ENCODE assay signal across 16 cellular contexts in genomic region chr11:26623076-26623666, GRCh38. TPM values are rescaled to one million over a fixed set of nuclear protein-coding genes. Genes with fewer than 3 reads are reported as not detected.
DNase-seq lines count a peak whose midpoint lies in the region; ATAC-seq and TF ChIP-seq lines count a peak whose summit lies in the region.
"Had no signal": no experiment of that assay in that cellular context is flagged by ENCODE, and none has a peak within 500 bp of the region (broad histone marks: within the 10 kb centered on the region; RNA-seq: fewer than 3 reads in every experiment).

No MANE protein-coding gene starts in this region.

- POLR2A ChIA-PET in HEK293T (lab: Yijun Ruan, JAX), result no interaction called here

- H3K4me1 ChIP-seq in foreskin keratinocyte, result peaks cover 33% of the 10 kb centered on the region
- no peaks in the 10 kb centered on the region for H3K4me1 ChIP-seq in vagina
- H3K4me1 ChIP-seq: prostate gland had no signal

- ATAC-seq in GM21786 (IDR thresholded peaks at IDR 0.05; ENCODE audit: unreplicated experiment) (peak; percentile 57), foreskin keratinocyte (peak; percentile 58)
- ATAC-seq: stimulated activated effector memory CD8-positive, alpha-beta T cell treated with anti-CD3 and anti-CD28 coated beads, Interleukin-12 subunit alpha, Interleukin-12 subunit beta, amount 100 ng/mL, for 72 hours; T-helper 17 cell had no signal

- CTCF ChIA-PET in HEK293T (lab: Yijun Ruan, JAX), result no interaction called here

- H3K27me3 ChIP-seq in foreskin keratinocyte, result no peaks in the 10 kb centered on the region
- H3K27me3 ChIP-seq in vagina, result no peaks in the 10 kb centered on the region

- no peaks in the 10 kb centered on the region for H3K36me3 ChIP-seq in vagina
- H3K36me3 ChIP-seq: prostate gland had no signal

- no peaks in the 10 kb centered on the region for H3K9me3 ChIP-seq in vagina
- H3K9me3 ChIP-seq: prostate gland had no signal

- TF ChIP-seq CTCF in foreskin keratinocyte (conservative IDR thresholded peaks at IDR 0.05), result no peak
- TF ChIP-seq CTCF in vagina (IDR thresholded peaks at IDR 0.05), result no peak

- no peak overlapping the region for H3K4me3 ChIP-seq in vagina
- H3K4me3 ChIP-seq: prostate gland had no signal

- TF ChIP-seq POLR2A in vagina (IDR thresholded peaks at IDR 0.05), result no peak

- intact Hi-C loops in vagina (cut with DNase I), result no loop called here

- H3K27ac ChIP-seq in foreskin keratinocyte (peak overlapping the region; percentile 45), vagina (no peak overlapping the region)
- H3K27ac ChIP-seq: prostate gland had no signal

- DNase-seq in DMS53 (lab: John Stamatoyannopoulos, UW), result peak; percentile 5
- peak; percentile 22 for DNase-seq in RKO (ENCODE audit: low spot score)
- DNase-seq in foreskin keratinocyte, result peak; percentile 46 to 67
- no peak for DNase-seq in NAMALWA (ENCODE audit: low spot score)
- no peak for DNase-seq in vagina (ENCODE audit: extremely low spot score in 2 of 2)
- no peak for DNase-seq in HEK293T (ENCODE audit: extremely low spot score)
- no peak for DNase-seq in ureter (ENCODE audit: low spot score)
- DNase-seq: activated naive CD4-positive, alpha-beta T cell; C1 segment of cervical spinal cord; immature natural killer cell; NCI-H2029 treated with DMSO at 0.1 percent for 48 hours; T-helper 17 cell had no signal

TF ChIP-seq in HEK293T, 16 proteins besides CTCF, POLR2A, EP300 and RAD21:
- TF ChIP-seq ARNT (IDR thresholded peaks at IDR 0.05), result no peak
- no peak for TF ChIP-seq ELF4 (IDR thresholded peaks at IDR 0.05)
- TF ChIP-seq CTBP1 (IDR thresholded peaks at IDR 0.05; ENCODE audit: borderline replicate concordance), result no peak
- TF ChIP-seq L3MBTL2 (conservative IDR thresholded peaks at IDR 0.05), result no peak
- TF ChIP-seq FOXK2 (IDR thresholded peaks at IDR 0.05), result no peak
- TF ChIP-seq TARDBP (IDR thresholded peaks at IDR 0.05), result no peak
- no peak for TF ChIP-seq SP1 (IDR thresholded peaks at IDR 0.05)
- TF ChIP-seq NFRKB (IDR thresholded peaks at IDR 0.05), result no peak
- TF ChIP-seq FOXA1 (IDR thresholded peaks at IDR 0.05), result no peak
- TF ChIP-seq FOXM1 (IDR thresholded peaks at IDR 0.05; ENCODE audit: borderline replicate concordance), result no peak
- TF ChIP-seq ZNF384 (IDR thresholded peaks at IDR 0.05), result no peak
- no peak for TF ChIP-seq BHLHE40 (IDR thresholded peaks at IDR 0.05; ENCODE audit: borderline replicate concordance)
- TF ChIP-seq PKNOX1 (IDR thresholded peaks at IDR 0.05), result no peak
- TF ChIP-seq LEF1 (IDR thresholded peaks at IDR 0.05; ENCODE audit: borderline replicate concordance), result no peak
- TF ChIP-seq SUZ12 (IDR thresholded peaks at IDR 0.05), result no peak
- TF ChIP-seq HDGF (IDR thresholded peaks at IDR 0.05; ENCODE audit: borderline replicate concordance), result no peak

RNA-seq across cellular contexts. Expression of gene MUC15, which starts 51.1 kb away (rescaled TPM):
- total RNA-seq in foreskin keratinocyte (0.31 and 0.39 TPM in 2 replicates), vagina (8.3 TPM), ureter (9.5 TPM)
- polyA plus RNA-seq in foreskin keratinocyte, result 0.07 and 0.14 TPM in 2 replicates
- total RNA-seq: T-helper 17 cell had no signal
- polyA plus RNA-seq: IgD-negative memory B cell, immature natural killer cell had no signal

Comparison
In these comparisons a context has a peak if more than half of its experiments do, and no peak if none do; other contexts are left out.
1. DNase-seq: peak in DMS53 (single experiment), RKO (single experiment) and foreskin keratinocyte (2 of 2); none in NAMALWA (single experiment), vagina (0 of 2), HEK293T (single experiment) and ureter (single experiment).